9 cellular contexts compared by ENCODE assay signal in the genomic region with DNA sequence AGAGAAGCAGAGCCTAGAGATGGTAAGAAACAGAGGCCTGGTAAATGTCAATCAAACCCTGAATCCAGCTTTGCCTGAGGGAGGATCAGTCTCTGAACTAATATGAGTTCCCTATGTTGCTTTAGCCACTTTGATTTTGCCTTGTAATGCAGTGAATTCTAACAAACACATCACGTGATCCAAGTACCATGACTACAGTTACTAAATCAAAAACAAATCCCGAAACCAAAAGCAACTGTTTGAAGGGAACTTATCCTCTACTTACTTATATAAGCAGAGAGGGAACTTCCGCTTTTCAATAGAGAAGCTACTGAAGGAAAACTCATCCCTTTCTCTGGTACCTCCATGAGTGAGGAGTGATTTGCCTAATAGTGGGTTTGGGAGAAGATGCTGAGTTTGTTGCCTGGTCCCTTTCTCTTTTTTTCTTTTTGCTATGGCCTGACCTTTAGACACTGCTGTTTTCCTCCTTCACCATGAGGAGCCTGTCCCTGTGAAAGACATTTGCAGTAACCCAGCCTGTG. TPM values are rescaled to one million over a fixed set of nuclear protein-coding genes. Genes with fewer than 3 reads are reported as not detected.
DNase-seq lines count a peak whose midpoint lies in the region; ATAC-seq and TF ChIP-seq lines count a peak whose summit lies in the region.
"Had no signal": no experiment of that assay in that cellular context is flagged by ENCODE, and none has a peak within 500 bp of the region (broad histone marks: within the 10 kb centered on the region; RNA-seq: fewer than 3 reads in every experiment).

No MANE protein-coding gene starts in this region.

- H3K36me3 Mint-ChIP-seq in CD14-positive monocyte (peaks cover 0 to 3% of the 10 kb centered on the region in 2 donors), memory B cell (no peaks in the 10 kb centered on the region)

- H3K9me3 ChIP-seq in body of pancreas = no peaks in the 10 kb centered on the region

- H3K27me3 ChIP-seq in body of pancreas = no peaks in the 10 kb centered on the region

- H3K27ac ChIP-seq in body of pancreas = peak overlapping the region in 3 of 4 donors; percentile 58 to 75 (median 65)
- H3K27ac ChIP-seq: epithelial cell of prostate had no signal

- ATAC-seq in GM19467 (IDR thresholded peaks at IDR 0.05; ENCODE audit: unreplicated experiment) = peak; percentile 66
- peak; percentile 43 for ATAC-seq in body of pancreas
- ATAC-seq in memory B cell (ENCODE audit: low read depth) = peak; percentile 94

- intact Hi-C loops in CD14-positive monocyte (cut with micrococcal nuclease) (no loop called here), body of pancreas (cut with DNase I) (no loop called here)

- H3K9me3 Mint-ChIP-seq in CD14-positive monocyte (peaks cover 0 to 5% (median 3%) of the 10 kb centered on the region in 7 donors), memory B cell (no peaks in the 10 kb centered on the region)

- peak overlapping the region in 1 of 2 donors; percentile 65 for H3K4me3 Mint-ChIP-seq in CD14-positive monocyte
- H3K4me3 Mint-ChIP-seq in memory B cell = peak overlapping the region; percentile 32

- H3K4me1 Mint-ChIP-seq in CD14-positive monocyte (peaks cover 35% of the 10 kb centered on the region), memory B cell (peaks cover 24% of the 10 kb centered on the region)

- no peak overlapping the region for H3K4me3 ChIP-seq in body of pancreas

- no peak for TF ChIP-seq POLR2A in body of pancreas (IDR thresholded peaks at IDR 0.05)

- H3K27me3 Mint-ChIP-seq in CD14-positive monocyte (ENCODE audit: low read depth in 3 of 3) (peaks cover 0 to 2% (median 0%) of the 10 kb centered on the region in 3 donors), memory B cell (no peaks in the 10 kb centered on the region)

- DNase-seq in CD14-positive monocyte (ENCODE audit: low spot score) = no peak
- DNase-seq in Kasumi-1 (lab: John Stamatoyannopoulos, UW) = peak; percentile 83 to 93
- no peak for DNase-seq in body of pancreas
- DNase-seq in memory B cell (ENCODE audit: low spot score in 2 of 2) = peak; percentile 46 to 66
- DNase-seq in NCI-H146 (lab: John Stamatoyannopoulos, UW) = no peak
- DNase-seq in NCI-H2081 (lab: John Stamatoyannopoulos, UW) = no peak
- DNase-seq in stimulated activated CD8-positive, alpha-beta memory T cell treated with anti-CD3 and anti-CD28 coated beads, Interleukin-4, amount 100 ng/mL, for 48 hours = no peak

- H3K36me3 ChIP-seq in body of pancreas (replicated peaks in 1 of 2; ENCODE audit: insufficient read depth in 1 of 2, low read depth in 2 of 2) = no peaks in the 10 kb centered on the region

- TF ChIP-seq CTCF in CD14-positive monocyte (IDR thresholded peaks at IDR 0.05) (no peak), body of pancreas (IDR thresholded peaks at IDR 0.05) (no peak)

- 64 to 74% methylated on average over 3 of the region's 3 CpGs for WGBS in body of pancreas, 2 donors

- H3K27ac Mint-ChIP-seq in CD14-positive monocyte (peak overlapping the region; percentile 98 to 100 (median 100)), memory B cell (peak overlapping the region; percentile 99)

- peaks cover 28% of the 10 kb centered on the region for H3K4me1 ChIP-seq in body of pancreas

RNA-seq across cellular contexts. Expression of gene PPTC7, which starts 7.7 kb away (rescaled TPM):
- 10 to 100 TPM; 11.6 to 15.1 TPM for polyA plus RNA-seq in CD14-positive monocyte
- 10 to 100 TPM; 10.1 to 10.5 TPM for total RNA-seq in body of pancreas

RNA-seq across cellular contexts. Expression of gene TCTN1, which starts 23.1 kb away (rescaled TPM):
- polyA plus RNA-seq in CD14-positive monocyte = 1 to 10 TPM; 4.5 to 6.1 TPM
- total RNA-seq in body of pancreas = 10 to 100 TPM; 54.7 to 95.6 TPM

Comparison
In these comparisons a context has a peak if more than half of its experiments do, and no peak if none do; other contexts are left out.
1. DNase-seq: peak in Kasumi-1 (2 of 2) and memory B cell (2 of 2); none in CD14-positive monocyte (single experiment), body of pancreas (0 of 4), NCI-H146 (single experiment), NCI-H2081 (0 of 2) and stimulated activated CD8-positive, alpha-beta memory T cell treated with anti-CD3 and anti-CD28 coated beads, Interleukin-4, amount 100 ng/mL, for 48 hours (single experiment).
2. ATAC-seq: peak in every context shown above with its lines; median percentile 94 in memory B cell; 66 in GM19467; 43 in body of pancreas.